ENCODE assay signal across 8 cellular contexts in the genomic region with DNA sequence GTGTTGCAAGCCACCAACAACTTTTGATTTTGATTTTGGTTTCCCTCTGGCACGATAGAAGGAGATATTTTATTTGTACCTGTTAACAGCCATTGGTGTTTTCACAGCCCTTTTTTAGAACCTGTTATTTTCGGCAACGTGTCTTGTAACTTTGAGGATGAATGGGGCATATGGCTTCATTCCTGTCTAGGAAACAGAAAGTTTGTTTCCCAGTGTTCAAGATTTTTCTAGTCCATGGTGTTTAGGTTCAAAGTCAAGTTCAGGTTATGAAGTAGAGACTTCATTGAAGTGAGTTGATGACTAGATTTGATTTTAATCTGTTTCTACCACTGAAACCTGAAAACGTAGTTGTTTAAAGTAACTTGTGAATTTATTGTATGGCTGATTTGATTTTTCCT. TPM values are rescaled to one million over a fixed set of nuclear protein-coding genes. Genes with fewer than 3 reads are reported as not detected.
DNase-seq lines count a peak whose midpoint lies in the region; ATAC-seq and TF ChIP-seq lines count a peak whose summit lies in the region.

No MANE protein-coding gene starts in this region.

- H3K4me1 ChIP-seq in SK-N-SH (ENCODE audit: control insufficient read depth in 1 of 2, insufficient read depth in 2 of 2, low read depth in 1 of 2, low read length in 1 of 2), result peaks cover 0 to 10% of the 10 kb centered on the region in 2 experiments; a peak in 1 of 4 replicates

- peak overlapping the region; percentile 94 for H3K4me3 Mint-ChIP-seq in activated naive CD8-positive, alpha-beta T cell treated with anti-CD3 and anti-CD28 coated beads, Interleukin-2, amount 10 ng/mL, durations not matched to agents 7 days and 5 days

- peaks cover 6% of the 10 kb centered on the region for H3K36me3 Mint-ChIP-seq in activated naive CD8-positive, alpha-beta T cell treated with anti-CD3 and anti-CD28 coated beads, Interleukin-2, amount 10 ng/mL, durations not matched to agents 7 days and 5 days

- H3K4me2 ChIP-seq in SK-N-SH, result peak overlapping the region; percentile 96

- POLR2A ChIA-PET in SK-N-SH (lab: Yijun Ruan, JAX), result no interaction called here
- POLR2A ChIA-PET in activated naive CD8-positive, alpha-beta T cell treated with anti-CD3 and anti-CD28 coated beads, Interleukin-2, amount 10 ng/mL, durations not matched to agents 7 days and 5 days (lab: Charles Lee), result interaction anchor here (1.1 to 2.9 kb wide), 5 partner anchors 10 to 122 kb away, joined by 3 to 34 read pairs (median 6); partner anchors contain the start of gene FAM98A

- no peaks in the 10 kb centered on the region for H3K9me3 Mint-ChIP-seq in activated naive CD8-positive, alpha-beta T cell treated with anti-CD3 and anti-CD28 coated beads, Interleukin-2, amount 10 ng/mL, durations not matched to agents 7 days and 5 days

- H3K36me3 ChIP-seq in SK-N-SH (replicated peaks in 1 of 2; ENCODE audit: control insufficient read depth in 1 of 2, insufficient read depth in 2 of 2, low read length in 1 of 2), result no peaks in the 10 kb centered on the region
- no peaks in the 10 kb centered on the region for H3K36me3 ChIP-seq in kidney epithelial cell (ENCODE audit: control insufficient read depth, insufficient read depth, low read length)

- DNase-seq in SK-N-SH, result no peak
- DNase-seq in activated naive CD8-positive, alpha-beta T cell treated with anti-CD3 and anti-CD28 coated beads, Interleukin-2, amount 10 ng/mL, durations not matched to agents 7 days and 5 days, result no peak
- no peak for DNase-seq in kidney epithelial cell (ENCODE audit: low read depth)
- DNase-seq in superior temporal gyrus (ENCODE audit: extremely low spot score), result peak; percentile 75
- DNase-seq in NCI-H446 treated with DMSO at 0.1 percent for 48 hours (lab: John Stamatoyannopoulos, UW), result no peak

- H3K9me2 ChIP-seq in SK-N-SH, result no peaks in the 10 kb centered on the region

- H3K27ac Mint-ChIP-seq in activated naive CD8-positive, alpha-beta T cell treated with anti-CD3 and anti-CD28 coated beads, Interleukin-2, amount 10 ng/mL, durations not matched to agents 7 days and 5 days, result peak overlapping the region; percentile 100

- peak overlapping the region; percentile 94; the same call in 1 of the 2 replicates for H2AFZ ChIP-seq in SK-N-SH (ENCODE audit: low read depth)

- H3F3A ChIP-seq in SK-N-SH (replicated peaks; ENCODE audit: insufficient read depth), result peaks cover 9% of the 10 kb centered on the region

- TF ChIP-seq CTCF in SK-N-SH (IDR thresholded peaks at IDR 0.05), result no peak
- no peak for TF ChIP-seq CTCF in kidney epithelial cell (IDR thresholded peaks at IDR 0.05; ENCODE audit: insufficient read depth, low read length, poor library complexity, severe bottlenecking)

- H3K79me2 ChIP-seq in SK-N-SH (ENCODE audit: insufficient read depth), result no peaks in the 10 kb centered on the region

- no peak; a peak in 1 of 4 replicates for TF ChIP-seq EP300 in SK-N-SH (IDR thresholded peaks at IDR 0.05; ENCODE audit: borderline replicate concordance in 1 of 2, low read depth in 1 of 2, low read length in 1 of 2)

- WGBS in SK-N-SH (ENCODE audit: low lambda C conversion rate), result 13% methylated on average over 4 of the region's 4 CpGs

- CTCF ChIA-PET in SK-N-SH (lab: Yijun Ruan, JAX), result interaction anchor here (0.9 to 1.9 kb wide), 9 partner anchors 9 to 157 kb away, joined by 3 to 9 read pairs (median 4); no protein-coding TSS in a partner anchor

- peak overlapping the region; percentile 60 to 86 for H3K4me3 ChIP-seq in SK-N-SH (ENCODE audit: low read depth in 2 of 2, low read length in 1 of 2)
- peak overlapping the region; percentile 43 for H3K4me3 ChIP-seq in kidney epithelial cell (ENCODE audit: low read depth, low read length)

- H3K9ac ChIP-seq in SK-N-SH, result peak overlapping the region; percentile 71

- H3K9me3 ChIP-seq in SK-N-SH, result no peaks in the 10 kb centered on the region

- peaks cover 3% of the 10 kb centered on the region for H3K27me3 Mint-ChIP-seq in activated naive CD8-positive, alpha-beta T cell treated with anti-CD3 and anti-CD28 coated beads, Interleukin-2, amount 10 ng/mL, durations not matched to agents 7 days and 5 days

- TF ChIP-seq RAD21 in SK-N-SH (IDR thresholded peaks at IDR 0.05; ENCODE audit: low read length), result no peak

- no peaks in the 10 kb centered on the region for H4K20me1 ChIP-seq in SK-N-SH (ENCODE audit: insufficient read depth)

- H3K27ac ChIP-seq in SK-N-SH (ENCODE audit: low read depth in 2 of 2, low read length in 1 of 2), result peak overlapping the region; percentile 39 to 73; a peak in 3 of 4 replicates

- H3K4me1 Mint-ChIP-seq in activated naive CD8-positive, alpha-beta T cell treated with anti-CD3 and anti-CD28 coated beads, Interleukin-2, amount 10 ng/mL, durations not matched to agents 7 days and 5 days, result peaks cover 22% of the 10 kb centered on the region

- no peak; the same call in 2 of the 3 replicates for ATAC-seq in SK-N-SH treated with all-trans-retinoic acid at 6 μM for 48 hours
- no peak for ATAC-seq in activated naive CD8-positive, alpha-beta T cell treated with anti-CD3 and anti-CD28 coated beads, Interleukin-2, amount 10 ng/mL, durations not matched to agents 7 days and 5 days (ENCODE audit: low read depth)
- ATAC-seq in GM21717 (IDR thresholded peaks at IDR 0.05; ENCODE audit: unreplicated experiment), result no peak
- ATAC-seq in HG02763 (IDR thresholded peaks at IDR 0.05; ENCODE audit: unreplicated experiment), result no peak

- H3K27me3 ChIP-seq in SK-N-SH (ENCODE audit: insufficient read depth) (no peaks in the 10 kb centered on the region), kidney epithelial cell (ENCODE audit: control insufficient read depth, insufficient read depth, low read length) (no peaks in the 10 kb centered on the region)

TF ChIP-seq in SK-N-SH, 30 proteins besides CTCF, POLR2A, EP300 and RAD21:
- no peak for TF ChIP-seq MXI1 (IDR thresholded peaks at IDR 0.05; ENCODE audit: low read depth, low read length)
- no peak for TF ChIP-seq SIN3A (IDR thresholded peaks at IDR 0.05; ENCODE audit: borderline replicate concordance, low read depth, low read length)
- TF ChIP-seq TCF12 (IDR thresholded peaks at IDR 0.05), result no peak
- TF ChIP-seq PBX3 (IDR thresholded peaks at IDR 0.05), result no peak

TF ChIP-seq in SK-N-SH treated with all-trans-retinoic acid at 6 μM for 48 hours, 23 proteins besides CTCF, POLR2A, EP300 and RAD21:
- no peak for TF ChIP-seq OSR1 (CRISPR knock-in tag; IDR thresholded peaks at IDR 0.05)
- no peak for TF ChIP-seq POU6F1 (CRISPR knock-in tag; IDR thresholded peaks at IDR 0.05; ENCODE audit: borderline replicate concordance, low read depth)

RNA-seq across cellular contexts. Expression of gene RASGRP3, which starts 0.3 kb away (rescaled TPM):
- polyA plus RNA-seq in SK-N-SH (2012; rRNA removed), result 72.5 and 152 TPM in 2 replicates
- polyA plus RNA-seq in SK-N-SH (2012; cell fraction: cytosol; rRNA removed), result 26.2 and 31.8 TPM in 2 replicates
- 604 and 757 TPM in 2 replicates for polyA plus RNA-seq in SK-N-SH (2012; cell fraction: nucleus; rRNA removed)
- 1 to 10 TPM; 7.5 to 8.0 TPM for total RNA-seq in activated naive CD8-positive, alpha-beta T cell treated with anti-CD3 and anti-CD28 coated beads, Interleukin-2, amount 10 ng/mL, durations not matched to agents 7 days and 5 days
- total RNA-seq in kidney epithelial cell, result 6.7 and 17.6 TPM in 2 replicates
